Comparison of ENCODE assay signal across 33 cellular contexts in genomic region chr16:86372193-86372592, GRCh38.
"Had no signal": no experiment of that assay in that cellular context is flagged by ENCODE, and none has a peak within 500 bp of the region (broad histone marks: within the 10 kb centered on the region; RNA-seq: fewer than 3 reads in every experiment).

No MANE protein-coding gene starts in this region.

- FAIRE-seq: astrocyte, bronchial epithelial cell had no signal

- H3K4me3 ChIP-seq: coronary artery, esophagus muscularis mucosa, gastrocnemius medialis had no signal

- H3K36me3 Mint-ChIP-seq: activated naive CD8-positive, alpha-beta T cell had no signal

- H3K27me3 ChIP-seq: brain microvascular endothelial cell, esophagus muscularis mucosa, foreskin keratinocyte had no signal

- H3K27ac Mint-ChIP-seq: activated B cell treated with CpG ODN at 0.5 μM for 24 hours; activated CD8-positive, alpha-beta T cell treated with anti-CD3 and anti-CD28 coated beads for 36 hours; activated naive CD8-positive, alpha-beta T cell; activated T-helper 17 cell treated with anti-CD3 and anti-CD28 coated beads, Interleukin-2, amount 50 U/mL, for 72 hours; effector memory CD8-positive, alpha-beta T cell; T-helper 17 cell; T-helper 2 cell treated with Interferon-gamma antibody and Interleukin-4, amounts not matched to agents 5 μg/mL and 100 μg/mL, for 36 hours had no signal

- H3K4me3 Mint-ChIP-seq: activated B cell treated with CpG ODN at 0.5 μM for 24 hours; activated CD8-positive, alpha-beta T cell treated with anti-CD3 and anti-CD28 coated beads for 36 hours; activated naive CD8-positive, alpha-beta T cell; activated T-cell treated with anti-CD3 and anti-CD28 coated beads, Interleukin-2, amount 50 U/mL, for 4 hours; activated T-helper 17 cell treated with anti-CD3 and anti-CD28 coated beads, Interleukin-2, amount 50 U/mL, for 72 hours; central memory CD8-positive, alpha-beta T cell; effector memory CD8-positive, alpha-beta T cell; T-helper 17 cell; T-helper 2 cell treated with Interferon-gamma antibody and Interleukin-4, amounts not matched to agents 5 μg/mL and 100 μg/mL, for 36 hours had no signal

- ATAC-seq: activated CD4-positive, CD25-positive, alpha-beta regulatory T cell treated with anti-CD3 and anti-CD28 coated beads, Interleukin-2, amount 50 U/mL, for 24 hours; activated CD8-positive, alpha-beta T cell treated with anti-CD3 and anti-CD28 coated beads for 36 hours; activated T-cell treated with anti-CD3 and anti-CD28 coated beads, Interleukin-2, amount 50 U/mL, for 4 hours; activated T-helper 17 cell treated with anti-CD3 and anti-CD28 coated beads, Interleukin-2, amount 50 U/mL, for 72 hours; effector memory CD8-positive, alpha-beta T cell; foreskin keratinocyte; gastrocnemius medialis; T-helper 17 cell had no signal

- H3K4me1 Mint-ChIP-seq: activated B cell treated with CpG ODN at 0.5 μM for 24 hours; activated T-helper 17 cell treated with anti-CD3 and anti-CD28 coated beads, Interleukin-2, amount 50 U/mL, for 72 hours; central memory CD8-positive, alpha-beta T cell; T-helper 17 cell had no signal

- DNase-seq: activated B cell treated with CpG ODN at 0.5 μM for 24 hours; activated CD4-positive, alpha-beta T cell treated with anti-CD3 and anti-CD28 coated beads for 48 hours; activated CD4-positive, alpha-beta T cell treated with anti-CD3 and anti-CD28 coated beads, Interleukin-2, amount 50 U/mL, for 1 hour; activated CD4-positive, alpha-beta T cell treated with anti-CD3 and anti-CD28 coated beads, Interleukin-2, amount 50 U/mL, for 48 hours; activated CD8-positive, alpha-beta memory T cell treated with anti-CD3 and anti-CD28 coated beads for 24 hours; activated CD8-positive, alpha-beta T cell treated with anti-CD3 and anti-CD28 coated beads for 36 hours; activated effector memory CD4-positive, alpha-beta T cell treated with Interleukin-2 at 50 U/mL for 16 hours; activated gamma-delta T cell treated with Interleukin-2 at 50 U/mL for 16 hours; activated naive CD4-positive, alpha-beta T cell treated with anti-CD3 and anti-CD28 coated beads, Interleukin-2, amount 50 U/mL, for 16 hours; activated naive CD4-positive, alpha-beta T cell treated with Interleukin-2 at 50 U/mL for 16 hours; activated T-cell treated with anti-CD3 and anti-CD28 coated beads, Interleukin-2, amount 50 U/mL, for 4 hours; amniotic stem cell; anterior cingulate cortex; brain microvascular endothelial cell; dermis blood vessel endothelial cell; effector CD4-positive, alpha-beta T cell; effector memory CD8-positive, alpha-beta T cell; erythroblast; foreskin keratinocyte; gastrocnemius medialis; T-helper 1 cell; T-helper 17 cell; T1000; WERI-Rb-1 had no signal

- H3K4me1 ChIP-seq: foreskin keratinocyte, gastrocnemius medialis had no signal

- H3K27me3 Mint-ChIP-seq: activated CD8-positive, alpha-beta T cell treated with anti-CD3 and anti-CD28 coated beads for 36 hours had no signal

- H3K27ac ChIP-seq: brain microvascular endothelial cell, coronary artery, esophagus muscularis mucosa, foreskin keratinocyte, gastrocnemius medialis, WERI-Rb-1 had no signal

- H3K9me3 ChIP-seq: gastrocnemius medialis had no signal

- H3K36me3 ChIP-seq: brain microvascular endothelial cell, esophagus muscularis mucosa, gastrocnemius medialis, WERI-Rb-1 had no signal

- H3K9me3 Mint-ChIP-seq: activated CD8-positive, alpha-beta T cell treated with anti-CD3 and anti-CD28 coated beads for 36 hours; activated T-cell treated with anti-CD3 and anti-CD28 coated beads, Interleukin-2, amount 50 U/mL, for 4 hours; activated T-helper 17 cell treated with anti-CD3 and anti-CD28 coated beads, Interleukin-2, amount 50 U/mL, for 72 hours; central memory CD8-positive, alpha-beta T cell had no signal
